In genomic region chr2:216478151-216478550, GRCh38 we compare ENCODE assay signal across 11 cellular contexts. TPM values are rescaled to one million over a fixed set of nuclear protein-coding genes. Genes with fewer than 3 reads are reported as not detected.
A peak's percentile ranks its signal among the peaks of the same experiment; 100 is the strongest.
DNase-seq lines count a peak whose midpoint lies in the region; ATAC-seq and TF ChIP-seq lines count a peak whose summit lies in the region.
"Had no signal": no experiment of that assay in that cellular context is flagged by ENCODE, and none has a peak within 500 bp of the region (broad histone marks: within the 10 kb centered on the region; RNA-seq: fewer than 3 reads in every experiment).

No MANE protein-coding gene starts in this region.

- no peak overlapping the region for H2BK5ac ChIP-seq in mesendoderm (ENCODE audit: low read length)

- TF ChIP-seq CTCF in AG09309 (IDR thresholded peaks at IDR 0.05; ENCODE audit: control insufficient read depth, insufficient read depth, low read depth, low read length, missing control alignments): no peak
- TF ChIP-seq CTCF in body of pancreas (IDR thresholded peaks at IDR 0.05): no peak

- H3K9ac ChIP-seq in mesendoderm (ENCODE audit: low read length): no peak overlapping the region

- H3K4me3 ChIP-seq in AG09309 (ENCODE audit: control insufficient read depth, low read depth, low read length): no peak overlapping the region
- no peak overlapping the region for H3K4me3 ChIP-seq in body of pancreas
- H3K4me3 ChIP-seq in mesendoderm (ENCODE audit: low read length): no peak overlapping the region
- H3K4me3 ChIP-seq in aorta (ENCODE audit: low read length in 2 of 2): no peak overlapping the region
- H3K4me3 ChIP-seq: ascending aorta, lower lobe of right lung had no signal

- intact Hi-C loops in body of pancreas (cut with DNase I) (no loop called here), aorta (cut with DNase I) (no loop called here)

- no peak overlapping the region for H2AK5ac ChIP-seq in mesendoderm (ENCODE audit: low read length)

- no peak overlapping the region for H2BK15ac ChIP-seq in mesendoderm (replicated peaks; ENCODE audit: low read depth)

- no peak overlapping the region for H4K8ac ChIP-seq in mesendoderm (ENCODE audit: low read depth, low read length)

- DNase-seq in AG09309 (ENCODE audit: low read depth) (peak; percentile 27), HS-5 (ENCODE audit: low read depth) (peak; percentile 50), body of pancreas (peak in 2 of 4 donors; percentile 16 to 22), mesendoderm (peak; percentile 70), NCI-H2171 treated with DMSO at 0.1 percent for 48 hours (lab: John Stamatoyannopoulos, UW) (no peak), NCI-H1694 treated with DMSO at 0.1 percent for 48 hours (lab: John Stamatoyannopoulos, UW) (no peak), OCI-M2 (lab: John Stamatoyannopoulos, UW; ENCODE audit: unreplicated experiment) (no peak), aorta (no peak)
- DNase-seq: lower lobe of right lung, T-helper 17 cell had no signal

- no peak overlapping the region for H3K4ac ChIP-seq in mesendoderm (ENCODE audit: low read depth, low read length)

- H2BK120ac ChIP-seq in mesendoderm (ENCODE audit: low read depth, low read length): no peak overlapping the region

- H3K79me2 ChIP-seq in mesendoderm (ENCODE audit: control insufficient read depth, insufficient read depth, low read length): no peaks in the 10 kb centered on the region

- no peak overlapping the region for H3K27ac ChIP-seq in body of pancreas
- H3K27ac ChIP-seq in mesendoderm (ENCODE audit: low read depth, low read length): no peak overlapping the region
- H3K27ac ChIP-seq in aorta (ENCODE audit: low read depth in 1 of 2, low read length in 2 of 2): no peak overlapping the region
- H3K27ac ChIP-seq: ascending aorta, lower lobe of right lung had no signal

- H3K9me3 ChIP-seq in body of pancreas: no peaks in the 10 kb centered on the region
- no peaks in the 10 kb centered on the region for H3K9me3 ChIP-seq in aorta (ENCODE audit: control insufficient read depth, low read length)
- H3K9me3 ChIP-seq: ascending aorta, lower lobe of right lung had no signal

- no peaks in the 10 kb centered on the region for H3K79me1 ChIP-seq in mesendoderm (ENCODE audit: low read length)

- H4K5ac ChIP-seq in mesendoderm (ENCODE audit: low read length): no peak overlapping the region

- no peak overlapping the region for H3K4me2 ChIP-seq in mesendoderm (ENCODE audit: low read length)

- H3K27me3 ChIP-seq in body of pancreas (no peaks in the 10 kb centered on the region), mesendoderm (ENCODE audit: insufficient read depth, low read length, poor library complexity) (no peaks in the 10 kb centered on the region), aorta (ENCODE audit: control insufficient read depth in 1 of 2, insufficient read depth in 2 of 2, low read length in 1 of 2) (no peaks in the 10 kb centered on the region)
- H3K27me3 ChIP-seq: ascending aorta had no signal

- no peak for TF ChIP-seq POLR2A in body of pancreas (IDR thresholded peaks at IDR 0.05)

- 59 to 77% methylated on average over 3 of the region's 3 CpGs for WGBS in body of pancreas, 2 donors
- no CpG with 5 or more reads among the region's 3 CpGs for WGBS in mesendoderm (ENCODE audit: extremely low coverage, insufficient coverage, low lambda C conversion rate)
- WGBS in aorta, 2 donors: 80 to 85% methylated on average over 3 of the region's 3 CpGs

- ATAC-seq in body of pancreas (peak; percentile 12), aorta (ENCODE audit: low FRiP score) (no peak)
- ATAC-seq: T-helper 17 cell had no signal

- H3K56ac ChIP-seq in mesendoderm (ENCODE audit: low read length): no peak overlapping the region

- no peak overlapping the region for H3K23ac ChIP-seq in mesendoderm (ENCODE audit: low read length)

- H3K18ac ChIP-seq in mesendoderm (ENCODE audit: low read length): no peak overlapping the region

- H3K36me3 ChIP-seq in body of pancreas (replicated peaks in 1 of 2; ENCODE audit: insufficient read depth in 1 of 2, low read depth in 2 of 2) (peaks cover 0 to 10% of the 10 kb centered on the region in 2 donors), mesendoderm (ENCODE audit: control insufficient read depth, insufficient read depth, low read length) (no peaks in the 10 kb centered on the region), aorta (ENCODE audit: control insufficient read depth in 1 of 2, insufficient read depth in 2 of 2, low read length in 1 of 2) (peaks cover 6 to 17% of the 10 kb centered on the region in 2 donors)

- H3K4me1 ChIP-seq in body of pancreas (no peaks in the 10 kb centered on the region), mesendoderm (ENCODE audit: control insufficient read depth, low read depth, low read length) (no peaks in the 10 kb centered on the region), aorta (ENCODE audit: control insufficient read depth in 1 of 2, insufficient read depth in 2 of 2, low read length in 2 of 2) (no peaks in the 10 kb centered on the region)
- H3K4me1 ChIP-seq: ascending aorta, lower lobe of right lung had no signal

RNA-seq across cellular contexts. Expression of gene RPL37A, which starts 20.5 kb away (rescaled TPM):
- total RNA-seq in body of pancreas (1,000 to 10,000 TPM in 1 of 2 donors, 100 to 1,000 TPM in 1; 452 to 1,069 TPM), aorta (1,000 to 10,000 TPM; 1,684 to 1,766 TPM)
- 10,990 TPM for polyA plus RNA-seq in mesendoderm (2013, experiment 1 of 2)
- polyA plus RNA-seq in mesendoderm (2013, experiment 2 of 2): 10,919 TPM
- 1,000 to 10,000 TPM; 4,723 to 6,118 TPM for polyA plus RNA-seq in aorta

Comparison
In these comparisons a context has a peak if more than half of its experiments do, and no peak if none do; other contexts are left out.
1. DNase-seq: peak in AG09309 (single experiment), HS-5 (single experiment) and mesendoderm (single experiment); none in NCI-H2171 treated with DMSO at 0.1 percent for 48 hours (single experiment), NCI-H1694 treated with DMSO at 0.1 percent for 48 hours (single experiment), OCI-M2 (single experiment) and aorta (0 of 2).